11 cellular contexts compared by ENCODE assay signal in the genomic region with DNA sequence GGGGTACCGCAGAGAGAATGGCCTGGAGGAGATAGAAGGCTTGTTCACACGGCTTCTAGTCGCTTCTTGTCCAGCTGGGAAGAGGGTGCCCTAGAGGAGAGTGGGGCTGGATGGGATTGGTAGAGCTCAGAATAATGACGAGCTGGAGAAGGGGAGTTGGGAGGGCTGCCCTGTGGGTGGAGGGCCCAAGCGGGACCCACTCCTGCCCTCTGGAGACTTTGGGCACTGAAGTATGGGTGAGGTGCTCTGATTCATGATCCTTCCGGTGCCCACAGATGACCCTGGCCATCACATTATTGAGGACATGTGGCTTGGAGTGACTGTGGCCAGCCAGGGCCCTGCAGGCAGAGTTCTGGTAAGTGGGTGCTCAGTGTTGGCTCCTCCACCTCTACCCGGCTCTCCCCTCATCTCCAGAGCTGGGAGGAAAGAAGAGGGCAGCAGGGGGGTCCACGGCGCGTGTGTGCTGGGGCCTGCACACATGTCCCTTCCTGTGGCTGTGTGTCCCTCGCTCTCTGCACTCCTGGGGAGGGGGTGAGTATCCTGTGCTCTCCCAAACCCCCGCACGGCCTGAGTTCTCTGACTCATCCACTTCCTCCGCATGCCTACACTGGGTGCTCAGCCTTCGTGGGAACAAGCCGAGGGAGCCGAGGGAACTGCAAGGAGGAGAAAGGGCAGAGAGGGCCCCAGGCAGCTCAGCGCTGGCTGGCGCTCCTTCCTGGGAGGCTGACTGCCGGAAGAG. TPM values are rescaled to one million over a fixed set of nuclear protein-coding genes. Genes with fewer than 3 reads are reported as not detected.
A peak's percentile ranks its signal among the peaks of the same experiment; 100 is the strongest.
DNase-seq lines count a peak whose midpoint lies in the region; ATAC-seq and TF ChIP-seq lines count a peak whose summit lies in the region.
"Had no signal": no experiment of that assay in that cellular context is flagged by ENCODE, and none has a peak within 500 bp of the region (broad histone marks: within the 10 kb centered on the region; RNA-seq: fewer than 3 reads in every experiment).

No MANE protein-coding gene starts in this region.

- no peaks in the 10 kb centered on the region for H4K20me1 ChIP-seq in GM23248 (ENCODE audit: insufficient read depth)

- in situ Hi-C loops in GM23248 (cut with MboI), result no loop called here

- H3K27me3 Mint-ChIP-seq in WTC11 (ENCODE audit: low read depth), result no peaks in the 10 kb centered on the region
- H3K27me3 Mint-ChIP-seq: stimulated activated naive CD8-positive, alpha-beta T cell treated with anti-CD3 and anti-CD28 coated beads, Interleukin-15, Interleukin-2, amounts not matched to agents 100 ng/mL and 50 ng/mL, for 24 hours had no signal

- H3K9me3 ChIP-seq in GM23248 (ENCODE audit: low read depth), result no peaks in the 10 kb centered on the region
- no peaks in the 10 kb centered on the region for H3K9me3 ChIP-seq in left ventricle myocardium inferior (replicated peaks)

- POLR2A ChIA-PET in WTC11 (lab: Charles Lee), result no interaction called here

- H3F3A ChIP-seq in GM23248 (ENCODE audit: insufficient read depth), result peaks cover 73% of the 10 kb centered on the region

- H3K4me3 Mint-ChIP-seq in WTC11, result no peak overlapping the region
- H3K4me3 Mint-ChIP-seq in stimulated activated effector memory CD8-positive, alpha-beta T cell treated with anti-CD3 and anti-CD28 coated beads, Interleukin-12 subunit alpha, Interleukin-12 subunit beta, amount 100 ng/mL, for 72 hours, result no peak overlapping the region
- H3K4me3 Mint-ChIP-seq: stimulated activated naive CD8-positive, alpha-beta T cell treated with anti-CD3 and anti-CD28 coated beads, Interleukin-15, Interleukin-2, amounts not matched to agents 100 ng/mL and 50 ng/mL, for 24 hours had no signal

- H3K36me3 Mint-ChIP-seq in WTC11, result peaks cover 7% of the 10 kb centered on the region; the same call in 1 of the 2 replicates
- no peaks in the 10 kb centered on the region for H3K36me3 Mint-ChIP-seq in stimulated activated effector memory CD8-positive, alpha-beta T cell treated with anti-CD3 and anti-CD28 coated beads, Interleukin-12 subunit alpha, Interleukin-12 subunit beta, amount 100 ng/mL, for 72 hours

- DNase-seq in GM23248 (peak; percentile 99), WTC11 (ENCODE audit: low spot score) (no peak), left ventricle myocardium inferior (no peak), skeletal muscle cell (ENCODE audit: low read depth) (peak; percentile 88), NCI-H1092 (lab: John Stamatoyannopoulos, UW) (no peak)
- DNase-seq in stimulated activated CD4-positive, alpha-beta T cell treated with anti-CD3 and anti-CD28 coated beads, Interleukin-2, amount 100 ng/mL, for 24 hours, result no peak
- DNase-seq in stimulated activated effector memory CD8-positive, alpha-beta T cell treated with anti-CD3 and anti-CD28 coated beads, Interleukin-12 subunit alpha, Interleukin-12 subunit beta, amount 100 ng/mL, for 72 hours (ENCODE audit: low spot score in 2 of 2), result no peak
- DNase-seq: erythroblast had no signal

- no peaks in the 10 kb centered on the region for H3K9me3 Mint-ChIP-seq in WTC11
- no peaks in the 10 kb centered on the region for H3K9me3 Mint-ChIP-seq in stimulated activated effector memory CD8-positive, alpha-beta T cell treated with anti-CD3 and anti-CD28 coated beads, Interleukin-12 subunit alpha, Interleukin-12 subunit beta, amount 100 ng/mL, for 72 hours
- H3K9me3 Mint-ChIP-seq: stimulated activated naive CD8-positive, alpha-beta T cell treated with anti-CD3 and anti-CD28 coated beads, Interleukin-15, Interleukin-2, amounts not matched to agents 100 ng/mL and 50 ng/mL, for 24 hours had no signal

- H3K36me3 ChIP-seq in GM23248 (ENCODE audit: low read depth) (peaks cover 22% of the 10 kb centered on the region), left ventricle myocardium inferior (peaks cover 6% of the 10 kb centered on the region)

- peaks cover 5% of the 10 kb centered on the region for H3K4me1 Mint-ChIP-seq in WTC11
- peaks cover 2% of the 10 kb centered on the region for H3K4me1 Mint-ChIP-seq in stimulated activated effector memory CD8-positive, alpha-beta T cell treated with anti-CD3 and anti-CD28 coated beads, Interleukin-12 subunit alpha, Interleukin-12 subunit beta, amount 100 ng/mL, for 72 hours

- intact Hi-C loops in left ventricle myocardium inferior (cut with micrococcal nuclease), result no loop called here

- H3K27ac ChIP-seq in GM23248 (peak overlapping the region; percentile 97), left ventricle myocardium inferior (replicated peaks) (peak overlapping the region; percentile 91)

- H3K4me2 ChIP-seq in GM23248 (ENCODE audit: unreplicated experiment), result peak overlapping the region; percentile 90

- H3K79me2 ChIP-seq in GM23248 (ENCODE audit: insufficient read depth), result peaks cover 75% of the 10 kb centered on the region

- H3K27ac Mint-ChIP-seq in WTC11, result peak overlapping the region; percentile 27; the same call in 1 of the 2 replicates
- H3K27ac Mint-ChIP-seq in stimulated activated effector memory CD8-positive, alpha-beta T cell treated with anti-CD3 and anti-CD28 coated beads, Interleukin-12 subunit alpha, Interleukin-12 subunit beta, amount 100 ng/mL, for 72 hours, result no peak overlapping the region
- H3K27ac Mint-ChIP-seq: stimulated activated naive CD8-positive, alpha-beta T cell treated with anti-CD3 and anti-CD28 coated beads, Interleukin-15, Interleukin-2, amounts not matched to agents 100 ng/mL and 50 ng/mL, for 24 hours had no signal

- H3K4me3 ChIP-seq in GM23248 (peak overlapping the region; percentile 23; the same call in 1 of the 2 replicates), left ventricle myocardium inferior (no peak overlapping the region), skeletal muscle cell (ENCODE audit: low read depth, low read length) (no peak overlapping the region)
- H3K4me3 ChIP-seq: GM12878 had no signal

- 18 to 20% methylated on average over 20 of the region's 20 CpGs for WGBS in GM23248 (ENCODE audit: low coverage in 1 of 2, low lambda C conversion rate in 2 of 2, missing lambda C conversion rate in 2 of 2), 2 experiments

- no peaks in the 10 kb centered on the region for H3K9me2 ChIP-seq in GM23248 (ENCODE audit: insufficient read depth)

- H3K4me1 ChIP-seq in GM23248 (ENCODE audit: insufficient read depth) (peaks cover 80% of the 10 kb centered on the region), left ventricle myocardium inferior (peaks cover 85% of the 10 kb centered on the region)

- H3K27me3 ChIP-seq in GM23248 (replicated peaks; ENCODE audit: insufficient read depth), result no peaks in the 10 kb centered on the region
- no peaks in the 10 kb centered on the region for H3K27me3 ChIP-seq in left ventricle myocardium inferior (ENCODE audit: low read depth)

- peak overlapping the region; percentile 83 for H3K9ac ChIP-seq in GM23248

- CTCF ChIA-PET in WTC11 (lab: Charles Lee), result interaction anchor here (0.7 to 1.7 kb wide), 5 partner anchors 8 to 68 kb away, joined by 3 to 12 read pairs (median 3); partner anchors contain the start of gene ITGA3

- ATAC-seq in WTC11, result peak; percentile 61
- ATAC-seq in stimulated activated effector memory CD8-positive, alpha-beta T cell treated with anti-CD3 and anti-CD28 coated beads, Interleukin-12 subunit alpha, Interleukin-12 subunit beta, amount 100 ng/mL, for 72 hours, result no peak
- ATAC-seq in GM19328 (IDR thresholded peaks at IDR 0.05; ENCODE audit: unreplicated experiment), result no peak
- ATAC-seq: GM12878 had no signal

- TF ChIP-seq CTCF in WTC11 (IDR thresholded peaks at IDR 0.05) (no peak), left ventricle myocardium inferior (IDR thresholded peaks at IDR 0.05; ENCODE audit: borderline replicate concordance) (no peak)

- 0 out of 2 replicates have a peak overlapping the region, but pooled peaks have one; percentile 7 for H2AFZ ChIP-seq in GM23248

TF ChIP-seq in WTC11, 78 proteins besides CTCF, POLR2A, EP300 and RAD21 (continues in another document):
- TF ChIP-seq ZBTB43 (CRISPR knock-in tag; IDR thresholded peaks at IDR 0.05) (no peak), ZNF121 (CRISPR knock-in tag; IDR thresholded peaks at IDR 0.05) (no peak), ZNF512 (CRISPR knock-in tag; IDR thresholded peaks at IDR 0.05; ENCODE audit: borderline replicate concordance) (no peak), ZNF396 (CRISPR knock-in tag; IDR thresholded peaks at IDR 0.05; ENCODE audit: borderline replicate concordance) (no peak), TCF7 (CRISPR knock-in tag; IDR thresholded peaks at IDR 0.05; ENCODE audit: low read depth) (no peak)

RNA-seq across cellular contexts. Expression of gene ITGA3, which starts 8.5 kb away (rescaled TPM):
- 321 and 330 TPM in 2 replicates for total RNA-seq in GM23248 (2014; rRNA removed; shearing (Covaris generic))
- polyA plus RNA-seq in GM23248 (2016; fragmentation: Nextera tagmentation; extraction: Ambion mirVana), result 105 and 111 TPM in 2 replicates
- total RNA-seq in WTC11 (2021) (35.3 to 44.2 TPM (median 35.5 TPM) in 3 replicates), left ventricle myocardium inferior (17.0 TPM)

RNA-seq across cellular contexts. Expression of gene PDK2, which starts 30.7 kb away (rescaled TPM):
- total RNA-seq in GM23248 (2014; rRNA removed; shearing (Covaris generic)), result 25.9 and 30.2 TPM in 2 replicates
- 48.1 and 56.0 TPM in 2 replicates for polyA plus RNA-seq in GM23248 (2016; fragmentation: Nextera tagmentation; extraction: Ambion mirVana)
- 16.6 to 21.3 TPM (median 19.8 TPM) in 3 replicates for total RNA-seq in WTC11 (2021)
- 206 TPM for total RNA-seq in left ventricle myocardium inferior

Comparison
In these comparisons a context has a peak if more than half of its experiments do, and no peak if none do; other contexts are left out.
1. DNase-seq: peak in GM23248 (single experiment) and skeletal muscle cell (single experiment); none in WTC11 (single experiment), left ventricle myocardium inferior (single experiment), stimulated activated CD4-positive, alpha-beta T cell treated with anti-CD3 and anti-CD28 coated beads, Interleukin-2, amount 100 ng/mL, for 24 hours (0 of 2), stimulated activated effector memory CD8-positive, alpha-beta T cell treated with anti-CD3 and anti-CD28 coated beads, Interleukin-12 subunit alpha, Interleukin-12 subunit beta, amount 100 ng/mL, for 72 hours (0 of 2) and NCI-H1092 (single experiment).